ENCODE assay signal across 3 cellular contexts in genomic region chr10:106257432-106257831, GRCh38.
DNase-seq lines count a peak whose midpoint lies in the region; TF ChIP-seq lines count a peak whose summit lies in the region.
"Not testable (repeated sequence)": the region's sequence is repeated elsewhere in the genome, so short reads cannot be mapped to it uniquely, and the experiment has no call there.

No MANE protein-coding gene starts in this region.

- not testable (repeated sequence) for H3K27ac Mint-ChIP-seq in H9

- not testable (repeated sequence) for H3K4me1 ChIP-seq in H9 (ENCODE audit: insufficient read depth, low read length)

- not testable (repeated sequence) for H4K91ac ChIP-seq in H9 (ENCODE audit: insufficient read length, low read depth, low read length)

- not testable (repeated sequence) for H3T11ph ChIP-seq in H9 (ENCODE audit: low read length)

- H3K18ac ChIP-seq in H9 (ENCODE audit: insufficient read length, low read depth, low read length): not testable (repeated sequence)

- no CpG with 5 or more reads among the region's 6 CpGs for WGBS in H9 (ENCODE audit: extremely low coverage, insufficient read length, low lambda C conversion rate)

- not testable (repeated sequence) for H3K27me3 ChIP-seq in H9 (ENCODE audit: insufficient read depth, low read length)

- not testable (repeated sequence) for H3K9me3 ChIP-seq in H9 (ENCODE audit: control insufficient read depth, low read depth, low read length)

- H4K8ac ChIP-seq in H9 (replicated peaks; ENCODE audit: insufficient read length, low read depth, low read length): not testable (repeated sequence)

- H3K4me2 ChIP-seq in H9 (ENCODE audit: insufficient read depth, insufficient read length, low read length): not testable (repeated sequence)

- H3K14ac ChIP-seq in H9 (ENCODE audit: insufficient read depth, low read length): not testable (repeated sequence)

- peak; percentile 29 for DNase-seq in H9
- DNase-seq in NCI-H69 (lab: John Stamatoyannopoulos, UW): peak; percentile 6
- peak; percentile 17 for DNase-seq in RPMI8226

- not testable (repeated sequence) for H4K5ac ChIP-seq in H9 (ENCODE audit: insufficient read length, low read depth, low read length)

- H2BK120ac ChIP-seq in H9 (ENCODE audit: low read depth, low read length, poor library complexity, severe bottlenecking): not testable (repeated sequence)

- not testable (repeated sequence) for H3K79me1 ChIP-seq in H9 (ENCODE audit: insufficient read depth, low read depth, low read length, poor library complexity, severe bottlenecking)

- not testable (repeated sequence) for H2BK12ac ChIP-seq in H9 (ENCODE audit: insufficient read length, low read depth, low read length)

- not testable (repeated sequence) for H3K23me2 ChIP-seq in H9 (ENCODE audit: insufficient read length, low read depth, low read length, poor library complexity, severe bottlenecking)

- H3K4ac ChIP-seq in H9 (ENCODE audit: low read depth, low read length): not testable (repeated sequence)

- not testable (repeated sequence) for H2BK5ac ChIP-seq in H9 (ENCODE audit: insufficient read length, low read length)

- TF ChIP-seq CTCF in H9 (conservative IDR thresholded peaks at IDR 0.05): not testable (repeated sequence)

- not testable (repeated sequence) for H3K4me3 Mint-ChIP-seq in H9

- H3K36me3 Mint-ChIP-seq in H9 (ENCODE audit: insufficient read depth in 1 of 3, low read depth in 3 of 3): not testable (repeated sequence)

- not testable (repeated sequence) for H3K79me2 ChIP-seq in H9 (ENCODE audit: insufficient read depth, low read length)

- H2BK15ac ChIP-seq in H9 (ENCODE audit: low read depth, low read length): not testable (repeated sequence)

- not testable (repeated sequence) for H3K27ac ChIP-seq in H9 (ENCODE audit: insufficient read length, low read depth, low read length)

- not testable (repeated sequence) for H3K4me1 Mint-ChIP-seq in H9

- not testable (repeated sequence) for H2AK5ac ChIP-seq in H9 (ENCODE audit: insufficient read length, low read length)

- H3K23ac ChIP-seq in H9 (ENCODE audit: insufficient read length, low read depth, low read length): not testable (repeated sequence)

- H3K9ac ChIP-seq in H9 (ENCODE audit: extremely low read depth, insufficient read length, low read length): not testable (repeated sequence)

- not testable (repeated sequence) for H4K20me1 ChIP-seq in H9 (ENCODE audit: control insufficient read depth, insufficient read depth, insufficient read length)

- H2AFZ ChIP-seq in H9 (ENCODE audit: low read length): not testable (repeated sequence)

- H3K56ac ChIP-seq in H9 (ENCODE audit: insufficient read length, low read depth, low read length): not testable (repeated sequence)

- H2BK20ac ChIP-seq in H9 (ENCODE audit: low read depth, low read length, poor library complexity, severe bottlenecking): not testable (repeated sequence)

- H3K9me3 Mint-ChIP-seq in H9: not testable (repeated sequence)

- H3K27me3 Mint-ChIP-seq in H9 (ENCODE audit: low read depth): not testable (repeated sequence)
